ENCODE assay signal across 14 cellular contexts in genomic region chr22:38739300-38740055, GRCh38. TPM values are rescaled to one million over a fixed set of nuclear protein-coding genes. Genes with fewer than 3 reads are reported as not detected.
A peak's percentile ranks its signal among the peaks of the same experiment; 100 is the strongest.
DNase-seq lines count a peak whose midpoint lies in the region; ATAC-seq, FAIRE-seq and TF ChIP-seq lines count a peak whose summit lies in the region.
"Had no signal": no experiment of that assay in that cellular context is flagged by ENCODE, and none has a peak within 500 bp of the region (broad histone marks: within the 10 kb centered on the region; RNA-seq: fewer than 3 reads in every experiment).

No MANE protein-coding gene starts in this region.

- H3K9me3 ChIP-seq in BLaER1 treated with 17β-estradiol and CSF1 and Interleukin-3, amounts not matched to agents 10 nM and 100 nM (replicated peaks in 1 of 11): no peaks in the 10 kb centered on the region
- no peaks in the 10 kb centered on the region for H3K9me3 ChIP-seq in K562 (replicated peaks; ENCODE audit: control insufficient read depth, insufficient read depth, low read depth, low read length)

- peak overlapping the region in 7 of 11 experiments; percentile 10 to 57 (median 34); a peak in 8 of 22 replicates for H3K9ac ChIP-seq in BLaER1 treated with 17β-estradiol and CSF1 and Interleukin-3, amounts not matched to agents 10 nM and 100 nM
- no peak overlapping the region for H3K9ac ChIP-seq in K562 (ENCODE audit: insufficient read depth in 1 of 2, low read depth in 2 of 2, low read length in 2 of 2)

- H4K20me1 ChIP-seq in BLaER1 treated with 17β-estradiol and CSF1 and Interleukin-3, amounts not matched to agents 10 nM and 100 nM: peaks cover 87 to 100% (median 100%) of the 10 kb centered on the region in 11 experiments
- H4K20me1 ChIP-seq in K562 (replicated peaks; ENCODE audit: control insufficient read depth, insufficient read depth, low read length): no peaks in the 10 kb centered on the region

- no peaks in the 10 kb centered on the region for H3K9me3 Mint-ChIP-seq in neural crest cell
- H3K9me3 Mint-ChIP-seq: activated T-helper 1 cell treated with anti-CD3 and anti-CD28 coated beads, Interleukin-12 subunit alpha, Interleukin-12 subunit beta, Interleukin-2, Interleukin-4 antibody, amounts not matched to agents 30 ng/mL and 10 ng/mL and 1 ng/mL, durations not matched to agents 14 hours and 24 hours and 36 hours had no signal

- 0 out of 22 replicates have a peak overlapping the region, but pooled peaks of 1 of the 11 experiments have one; percentile 21 for H3K27ac ChIP-seq in BLaER1 treated with 17β-estradiol and CSF1 and Interleukin-3, amounts not matched to agents 10 nM and 100 nM
- H3K27ac ChIP-seq in K562 (ENCODE audit: extremely low read depth, low read depth, low read length): no peak overlapping the region

- H3K4me2 ChIP-seq in BLaER1 treated with 17β-estradiol and CSF1 and Interleukin-3, amounts not matched to agents 10 nM and 100 nM: peak overlapping the region in 8 of 11 experiments; percentile 3 to 83 (median 64); a peak in 12 of 22 replicates
- no peak overlapping the region for H3K4me2 ChIP-seq in K562 (ENCODE audit: insufficient read depth, low read length)

- ATAC-seq in K562 (no peak), HG03439 (IDR thresholded peaks at IDR 0.05; ENCODE audit: unreplicated experiment) (no peak), HG03135 (IDR thresholded peaks at IDR 0.05; ENCODE audit: unreplicated experiment) (no peak)
- ATAC-seq: activated CD4-positive, alpha-beta T cell treated with anti-CD3 and anti-CD28 coated beads for 36 hours; left colon had no signal

- H3K4me1 Mint-ChIP-seq in neural crest cell: no peaks in the 10 kb centered on the region

- H3K9me1 ChIP-seq in K562 (ENCODE audit: control insufficient read depth, insufficient read depth, low read length): no peaks in the 10 kb centered on the region

- no TSS peak for BruUV-seq in K562 (replicated peaks; lab: Mats Ljungman, UMichigan)

- H3K4me3 Mint-ChIP-seq in neural crest cell: no peak overlapping the region
- H3K4me3 Mint-ChIP-seq: activated CD4-positive, alpha-beta T cell treated with anti-CD3 and anti-CD28 coated beads for 36 hours; activated T-helper 1 cell treated with anti-CD3 and anti-CD28 coated beads, Interleukin-12 subunit alpha, Interleukin-12 subunit beta, Interleukin-2, Interleukin-4 antibody, amounts not matched to agents 30 ng/mL and 10 ng/mL and 1 ng/mL, durations not matched to agents 14 hours and 24 hours and 36 hours had no signal

- H3K36me3 Mint-ChIP-seq in neural crest cell (ENCODE audit: low read depth): peaks cover 7% of the 10 kb centered on the region

- POLR2A ChIA-PET in K562 (lab: Yijun Ruan, JAX): interaction anchor here (0.6 to 2.2 kb wide), 4 partner anchors 8 to 126 kb away, joined by 3 to 6 read pairs (median 4); no protein-coding TSS in a partner anchor

- no peaks in the 10 kb centered on the region for H3K27me3 Mint-ChIP-seq in neural crest cell (ENCODE audit: low read depth)
- H3K27me3 Mint-ChIP-seq: activated CD4-positive, alpha-beta T cell treated with anti-CD3 and anti-CD28 coated beads for 36 hours; progenitor cell of endocrine pancreas had no signal

- no peak for FAIRE-seq in GM12891 (lab: Jason Lieb, UNC)
- FAIRE-seq in K562 (lab: Jason Lieb, UNC): no peak

- intact Hi-C loops in K562 (cut with micrococcal nuclease): no loop called here

- no peak for TF ChIP-seq CTCF in K562 (IDR thresholded peaks at IDR 0.05 in 2 of 3, conservative IDR thresholded peaks at IDR 0.05 in 1 of 3; ENCODE audit: insufficient read depth in 2 of 3, low read depth in 1 of 3, low read length in 3 of 3)
- TF ChIP-seq CTCF in neural crest cell (conservative IDR thresholded peaks at IDR 0.05): no peak

- H3K4me3 ChIP-seq in BLaER1 treated with 17β-estradiol and CSF1 and Interleukin-3, amounts not matched to agents 10 nM and 100 nM: no peak overlapping the region
- no peak overlapping the region for H3K4me3 ChIP-seq in K562

- TF ChIP-seq EP300 in K562 (IDR thresholded peaks at IDR 0.05; ENCODE audit: low read length): no peak

- H2AFZ ChIP-seq in K562 (ENCODE audit: low read depth, low read length): no peak overlapping the region

- no peak for TF ChIP-seq RAD21 in K562 (CRISPR knock-in tag; conservative IDR thresholded peaks at IDR 0.05 in 1 of 2, IDR thresholded peaks at IDR 0.05 in 1 of 2)

- CTCF ChIA-PET in K562 (lab: Yijun Ruan, JAX; ENCODE audit: low intra/inter-chr PET ratio): no interaction called here

- TF ChIP-seq POLR2A in GM12891 (IDR thresholded peaks at IDR 0.05; ENCODE audit: low read depth, low read length): 0 out of 2 replicates have a peak, but pooled peaks have one; percentile 44
- TF ChIP-seq POLR2A in K562 (conservative IDR thresholded peaks at IDR 0.05): no peak; the same call in 1 of the 2 replicates

- H3K27ac Mint-ChIP-seq in neural crest cell (ENCODE audit: unreplicated experiment): peak overlapping the region; percentile 43
- H3K27ac Mint-ChIP-seq: progenitor cell of endocrine pancreas had no signal

- no peaks in the 10 kb centered on the region for H3K79me2 ChIP-seq in K562 (ENCODE audit: control insufficient read depth, insufficient read depth, low read length)

- no peak for DNase-seq in GM12891 (ENCODE audit: insufficient read length, low spot score)
- no peak for DNase-seq in K562 (ENCODE audit: extremely low read depth in 1 of 4, low spot score in 3 of 4)
- no peak for DNase-seq in neural crest cell (ENCODE audit: low read depth, low spot score)
- no peak for DNase-seq in cerebellar nuclear complex (lab: John Stamatoyannopoulos, UW)
- DNase-seq: activated CD4-positive, alpha-beta T cell treated with anti-CD3 and anti-CD28 coated beads for 36 hours; Karpas-422; left colon; NCI-H345; SHP77 treated with DMSO at 0.1 percent for 48 hours had no signal

- peaks cover 100% of the 10 kb centered on the region in 11 experiments for H3K36me3 ChIP-seq in BLaER1 treated with 17β-estradiol and CSF1 and Interleukin-3, amounts not matched to agents 10 nM and 100 nM
- peaks cover 89% of the 10 kb centered on the region for H3K36me3 ChIP-seq in K562 (ENCODE audit: control insufficient read depth, insufficient read depth, low read length)

- peaks cover 14 to 80% (median 70%) of the 10 kb centered on the region in 10 experiments for H3K4me1 ChIP-seq in BLaER1 treated with 17β-estradiol and CSF1 and Interleukin-3, amounts not matched to agents 10 nM and 100 nM
- peaks cover 0 to 4% of the 10 kb centered on the region in 2 experiments; a peak in 1 of 5 replicates for H3K4me1 ChIP-seq in K562 (replicated peaks in 1 of 2; ENCODE audit: control insufficient read depth in 2 of 2, insufficient read depth in 2 of 2, low read length in 2 of 2)

- 88% methylated on average over 10 of the region's 20 CpGs for WGBS in K562 (ENCODE audit: insufficient coverage, low coverage, missing lambda C conversion rate)

- no peaks in the 10 kb centered on the region for H3K27me3 ChIP-seq in BLaER1 treated with 17β-estradiol and CSF1 and Interleukin-3, amounts not matched to agents 10 nM and 100 nM
- H3K27me3 ChIP-seq in K562 (ENCODE audit: control insufficient read depth in 2 of 2, insufficient read depth in 2 of 2, low read length in 2 of 2): no peaks in the 10 kb centered on the region

- in situ Hi-C loops in K562 (cut with MboI): no loop called here

RNA-seq across cellular contexts. Expression of gene SUN2, which starts 16.3 kb away (rescaled TPM):
- 42.1 TPM for polyA plus RNA-seq in GM12891 (2012; ENCODE audit: low read depth, missing spikeins)
- 38.9 and 115 TPM in 2 replicates for total RNA-seq in K562 (2011; cell fraction: chromatin; rRNA removed; ENCODE audit: low replicate concordance)
- 125 TPM in 2 replicates for total RNA-seq in K562 (2011; cell fraction: nucleolus; rRNA removed)
- 65.3 and 80.1 TPM in 2 replicates for total RNA-seq in K562 (2011; cell fraction: nucleoplasm; rRNA removed)
- total RNA-seq in K562 (2014; rRNA removed) (31.0 and 42.6 TPM in 2 replicates), K562 (2014; rRNA removed; fragmentation: Illumina TruSeq; extraction: Trizol) (5.2 and 7.1 TPM in 2 replicates), K562 (2015; rRNA removed; fragmentation: Illumina TruSeq; extraction: Trizol) (18.2 and 19.5 TPM in 2 replicates), K562 (2021) (37.2 and 38.8 TPM in 2 replicates), neural crest cell (39.0 and 41.7 TPM in 2 replicates)
- polyA plus RNA-seq in K562 (2011; rRNA removed) (16.7 and 26.9 TPM in 2 replicates), K562 (2014; fragmentation: Illumina TruSeq; extraction: Trizol) (13.8 and 22.6 TPM in 2 replicates), K562 (2014; fragmentation: Nextera tagmentation; extraction: Ambion mirVana) (under 1 TPM; 0.11 to 0.21 TPM), K562 (2014; rRNA removed) (27.8 and 31.5 TPM in 2 replicates)
- 23.3 and 36.3 TPM in 2 replicates for polyA plus RNA-seq in K562 (2011; cell fraction: cytosol; rRNA removed)
- polyA plus RNA-seq in K562 (2011; cell fraction: nucleus; rRNA removed): 62.6 and 82.3 TPM in 2 replicates
- 27.0 and 67.0 TPM in 2 replicates for polyA plus RNA-seq in K562 (2012)
- polyA minus RNA-seq in K562 (2011; rRNA and poly(A)+ RNA removed): 9.1 and 19.4 TPM in 2 replicates
- 28.2 and 36.8 TPM in 2 replicates for polyA minus RNA-seq in K562 (2011; cell fraction: cytosol; rRNA and poly(A)+ RNA removed)
- 28.8 and 33.5 TPM in 2 replicates for polyA minus RNA-seq in K562 (2011; cell fraction: nucleus; rRNA and poly(A)+ RNA removed)

RNA-seq across cellular contexts. Expression of gene GTPBP1, which starts 33.7 kb away (rescaled TPM):
- 26.0 TPM for polyA plus RNA-seq in GM12891 (2012; ENCODE audit: low read depth, missing spikeins)
- 178 and 289 TPM in 2 replicates for total RNA-seq in K562 (2011; cell fraction: chromatin; rRNA removed; ENCODE audit: low replicate concordance)
- total RNA-seq in K562 (2011; cell fraction: nucleolus; rRNA removed): 122 and 125 TPM in 2 replicates
- 108 and 125 TPM in 2 replicates for total RNA-seq in K562 (2011; cell fraction: nucleoplasm; rRNA removed)
- total RNA-seq in K562 (2014; rRNA removed) (24.4 and 25.0 TPM in 2 replicates), K562 (2014; rRNA removed; fragmentation: Illumina TruSeq; extraction: Trizol) (14.5 and 17.5 TPM in 2 replicates), K562 (2015; rRNA removed; fragmentation: Illumina TruSeq; extraction: Trizol) (15.9 and 16.0 TPM in 2 replicates), K562 (2021) (43.0 and 53.2 TPM in 2 replicates), neural crest cell (73.3 and 75.6 TPM in 2 replicates)
- polyA plus RNA-seq in K562 (2011; rRNA removed) (23.3 and 38.4 TPM in 2 replicates), K562 (2014; fragmentation: Illumina TruSeq; extraction: Trizol) (30.6 and 38.6 TPM in 2 replicates), K562 (2014; fragmentation: Nextera tagmentation; extraction: Ambion mirVana) (under 1 TPM; 0.83 to 0.95 TPM), K562 (2014; rRNA removed) (30.9 and 32.6 TPM in 2 replicates)
- polyA plus RNA-seq in K562 (2011; cell fraction: cytosol; rRNA removed): 17.9 and 20.7 TPM in 2 replicates
- 79.8 and 120 TPM in 2 replicates for polyA plus RNA-seq in K562 (2011; cell fraction: nucleus; rRNA removed)
- 22.5 and 29.8 TPM in 2 replicates for polyA plus RNA-seq in K562 (2012)
- polyA minus RNA-seq in K562 (2011; rRNA and poly(A)+ RNA removed): 57.9 and 59.7 TPM in 2 replicates
- polyA minus RNA-seq in K562 (2011; cell fraction: cytosol; rRNA and poly(A)+ RNA removed): 24.3 and 38.6 TPM in 2 replicates
- 57.2 and 62.2 TPM in 2 replicates for polyA minus RNA-seq in K562 (2011; cell fraction: nucleus; rRNA and poly(A)+ RNA removed)

RNA-seq across cellular contexts. Expression of gene JOSD1, which starts 38.7 kb away (rescaled TPM):
- polyA plus RNA-seq in GM12891 (2012; ENCODE audit: low read depth, missing spikeins): 30.2 TPM
- total RNA-seq in K562 (2011; cell fraction: chromatin; rRNA removed; ENCODE audit: low replicate concordance): 36.0 and 46.4 TPM in 2 replicates
- total RNA-seq in K562 (2011; cell fraction: nucleolus; rRNA removed): 31.5 and 32.4 TPM in 2 replicates
- 31.9 and 36.6 TPM in 2 replicates for total RNA-seq in K562 (2011; cell fraction: nucleoplasm; rRNA removed)
- total RNA-seq in K562 (2014; rRNA removed) (28.0 and 33.9 TPM in 2 replicates), K562 (2014; rRNA removed; fragmentation: Illumina TruSeq; extraction: Trizol) (30.0 and 30.4 TPM in 2 replicates), K562 (2015; rRNA removed; fragmentation: Illumina TruSeq; extraction: Trizol) (26.0 and 26.7 TPM in 2 replicates), K562 (2021) (36.7 and 39.1 TPM in 2 replicates), neural crest cell (50.5 and 51.8 TPM in 2 replicates)
- polyA plus RNA-seq in K562 (2011; rRNA removed) (31.6 and 31.8 TPM in 2 replicates), K562 (2014; fragmentation: Illumina TruSeq; extraction: Trizol) (33.0 and 34.1 TPM in 2 replicates), K562 (2014; fragmentation: Nextera tagmentation; extraction: Ambion mirVana) (1 to 10 TPM; 8.9 to 9.5 TPM), K562 (2014; rRNA removed) (30.4 and 30.7 TPM in 2 replicates)
- polyA plus RNA-seq in K562 (2011; cell fraction: cytosol; rRNA removed): 34.7 and 36.9 TPM in 2 replicates
- polyA plus RNA-seq in K562 (2011; cell fraction: nucleus; rRNA removed): 35.2 and 39.9 TPM in 2 replicates
- 25.7 and 27.9 TPM in 2 replicates for polyA plus RNA-seq in K562 (2012)
- 19.3 and 25.4 TPM in 2 replicates for polyA minus RNA-seq in K562 (2011; rRNA and poly(A)+ RNA removed)
- polyA minus RNA-seq in K562 (2011; cell fraction: cytosol; rRNA and poly(A)+ RNA removed): 19.6 and 27.1 TPM in 2 replicates
- polyA minus RNA-seq in K562 (2011; cell fraction: nucleus; rRNA and poly(A)+ RNA removed): 9.8 and 16.9 TPM in 2 replicates

RNA-seq across cellular contexts. Expression of gene DNAL4, which starts 54.5 kb away (rescaled TPM):
- 6.6 TPM for polyA plus RNA-seq in GM12891 (2012; ENCODE audit: low read depth, missing spikeins)
- 3.5 and 3.8 TPM in 2 replicates for total RNA-seq in K562 (2011; cell fraction: chromatin; rRNA removed; ENCODE audit: low replicate concordance)
- total RNA-seq in K562 (2011; cell fraction: nucleolus; rRNA removed): 4.2 and 5.8 TPM in 2 replicates
- 4.4 and 4.5 TPM in 2 replicates for total RNA-seq in K562 (2011; cell fraction: nucleoplasm; rRNA removed)
- total RNA-seq in K562 (2014; rRNA removed) (5.2 and 7.5 TPM in 2 replicates), K562 (2014; rRNA removed; fragmentation: Illumina TruSeq; extraction: Trizol) (4.2 and 4.7 TPM in 2 replicates), K562 (2015; rRNA removed; fragmentation: Illumina TruSeq; extraction: Trizol) (4.7 and 5.6 TPM in 2 replicates), K562 (2021) (5.9 and 6.1 TPM in 2 replicates), neural crest cell (18.0 and 18.9 TPM in 2 replicates)
- polyA plus RNA-seq in K562 (2011; rRNA removed) (6.9 and 8.9 TPM in 2 replicates), K562 (2014; fragmentation: Illumina TruSeq; extraction: Trizol) (9.4 and 11.3 TPM in 2 replicates), K562 (2014; fragmentation: Nextera tagmentation; extraction: Ambion mirVana) (under 1 TPM; 0.20 to 0.70 TPM), K562 (2014; rRNA removed) (7.8 and 8.3 TPM in 2 replicates)
- 10.5 and 12.7 TPM in 2 replicates for polyA plus RNA-seq in K562 (2011; cell fraction: cytosol; rRNA removed)
- 8.2 and 8.3 TPM in 2 replicates for polyA plus RNA-seq in K562 (2011; cell fraction: nucleus; rRNA removed)
- 6.6 and 12.2 TPM in 2 replicates for polyA plus RNA-seq in K562 (2012)
- polyA minus RNA-seq in K562 (2011; rRNA and poly(A)+ RNA removed): 3.1 and 3.3 TPM in 2 replicates
- polyA minus RNA-seq in K562 (2011; cell fraction: cytosol; rRNA and poly(A)+ RNA removed): 1.7 and 1.8 TPM in 2 replicates
- 1.8 and 2.8 TPM in 2 replicates for polyA minus RNA-seq in K562 (2011; cell fraction: nucleus; rRNA and poly(A)+ RNA removed)

RNA-seq across cellular contexts. Expression of gene TOMM22, which starts 57.7 kb away (rescaled TPM):
- polyA plus RNA-seq in GM12891 (2012; ENCODE audit: low read depth, missing spikeins): 74.5 TPM
- total RNA-seq in K562 (2011; cell fraction: chromatin; rRNA removed; ENCODE audit: low replicate concordance): 7.9 and 9.6 TPM in 2 replicates
- 13.2 and 14.2 TPM in 2 replicates for total RNA-seq in K562 (2011; cell fraction: nucleolus; rRNA removed)
- 17.9 and 24.1 TPM in 2 replicates for total RNA-seq in K562 (2011; cell fraction: nucleoplasm; rRNA removed)
- total RNA-seq in K562 (2014; rRNA removed): 73.8 and 92.1 TPM in 2 replicates
- 78.6 and 87.9 TPM in 2 replicates for total RNA-seq in K562 (2014; rRNA removed; fragmentation: Illumina TruSeq; extraction: Trizol)
- total RNA-seq in K562 (2015; rRNA removed; fragmentation: Illumina TruSeq; extraction: Trizol): 76.2 and 82.8 TPM in 2 replicates
- total RNA-seq in K562 (2021): 101 and 108 TPM in 2 replicates
- 46.9 and 49.6 TPM in 2 replicates for polyA plus RNA-seq in K562 (2011; rRNA removed)
- 26.6 and 63.0 TPM in 2 replicates for polyA plus RNA-seq in K562 (2011; cell fraction: cytosol; rRNA removed)
- 11.8 and 22.9 TPM in 2 replicates for polyA plus RNA-seq in K562 (2011; cell fraction: nucleus; rRNA removed)
- polyA plus RNA-seq in K562 (2012): 35.2 and 85.7 TPM in 2 replicates
- 97.6 and 101 TPM in 2 replicates for polyA plus RNA-seq in K562 (2014; fragmentation: Illumina TruSeq; extraction: Trizol)
- 10 to 100 TPM; 25.8 to 36.3 TPM for polyA plus RNA-seq in K562 (2014; fragmentation: Nextera tagmentation; extraction: Ambion mirVana)
- 58.3 and 59.8 TPM in 2 replicates for polyA plus RNA-seq in K562 (2014; rRNA removed)
- 32.7 and 35.9 TPM in 2 replicates for polyA minus RNA-seq in K562 (2011; rRNA and poly(A)+ RNA removed)
- 19.9 and 33.9 TPM in 2 replicates for polyA minus RNA-seq in K562 (2011; cell fraction: cytosol; rRNA and poly(A)+ RNA removed)
- polyA minus RNA-seq in K562 (2011; cell fraction: nucleus; rRNA and poly(A)+ RNA removed): 4.8 and 9.8 TPM in 2 replicates
- 105 and 107 TPM in 2 replicates for total RNA-seq in neural crest cell

Comparison
In these comparisons a context has a peak if more than half of its experiments do, and no peak if none do; other contexts are left out.
1. H3K9ac ChIP-seq: peak in BLaER1 treated with 17β-estradiol and CSF1 and Interleukin-3, amounts not matched to agents 10 nM and 100 nM (7 of 11); none in K562 (0 of 2).